10 cellular contexts compared by ENCODE assay signal in the genomic region with DNA sequence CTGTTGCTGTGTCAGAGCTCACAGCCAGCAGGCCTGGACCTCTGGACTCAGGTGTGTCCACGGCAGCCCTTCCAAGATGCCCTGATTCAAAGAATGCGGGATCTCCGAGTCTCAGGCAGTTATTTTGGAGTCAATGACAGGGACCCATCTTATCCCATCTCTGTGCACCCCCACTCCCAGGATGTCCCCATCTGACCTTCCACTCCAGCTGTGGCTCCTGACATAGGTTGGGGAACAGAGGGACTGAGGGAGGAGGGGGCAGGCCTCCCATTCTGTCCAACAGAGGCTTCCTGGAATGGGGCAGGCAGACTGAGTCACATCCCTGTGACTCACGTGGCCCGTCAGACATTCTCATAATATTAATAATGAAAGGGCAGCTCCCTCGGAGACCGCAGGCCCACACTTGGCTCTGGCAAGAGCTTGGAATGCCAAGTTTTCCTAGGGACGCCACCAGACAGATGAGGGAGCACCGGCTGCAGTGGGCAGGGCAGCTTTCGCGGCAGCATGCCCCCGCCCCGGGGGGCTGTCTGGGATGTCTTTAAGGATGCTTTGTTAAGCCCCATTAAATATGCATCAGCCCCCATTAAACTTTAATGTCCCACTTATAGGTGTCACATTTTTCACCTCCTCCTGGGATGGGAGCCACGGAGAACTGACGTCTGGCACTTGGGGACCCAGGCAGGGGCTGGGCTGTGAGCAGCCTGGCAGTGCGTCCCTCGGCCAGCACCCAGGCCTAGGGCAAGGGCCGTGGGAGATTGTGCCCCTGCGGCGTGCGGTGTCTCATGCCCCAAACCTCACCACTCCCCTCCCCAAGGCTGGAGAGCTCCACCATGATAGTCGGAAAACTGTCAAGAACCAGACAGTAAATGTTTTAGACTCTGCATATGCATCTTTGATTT. TPM values are rescaled to one million over a fixed set of nuclear protein-coding genes. Genes with fewer than 3 reads are reported as not detected.
DNase-seq lines count a peak whose midpoint lies in the region; ATAC-seq, FAIRE-seq and TF ChIP-seq lines count a peak whose summit lies in the region.
"Had no signal": no experiment of that assay in that cellular context is flagged by ENCODE, and none has a peak within 500 bp of the region (broad histone marks: within the 10 kb centered on the region; RNA-seq: fewer than 3 reads in every experiment).

No MANE protein-coding gene starts in this region.

- peak; percentile 91 for DNase-seq in A172 (ENCODE audit: low spot score)
- DNase-seq in HS-27A (ENCODE audit: low read depth) = peak; percentile 95
- peak; percentile 40 to 66 (median 61) for DNase-seq in K562 (ENCODE audit: extremely low read depth in 1 of 4, low spot score in 3 of 4)
- DNase-seq in keratinocyte (ENCODE audit: low read depth, low spot score) = peak; percentile 75
- no peak for DNase-seq in activated T-cell treated with anti-CD3 and anti-CD28 coated beads, Interleukin-2, amount 50 U/mL, for 4 hours
- no peak for DNase-seq in NCI-H524 (lab: John Stamatoyannopoulos, UW)
- DNase-seq in activated T-cell treated with anti-CD3 and anti-CD28 coated beads, Interleukin-2, amount 50 U/mL, for 48 hours = no peak
- DNase-seq: NCI-H2081 had no signal

- TF ChIP-seq POLR2A in K562 (conservative IDR thresholded peaks at IDR 0.05) = no peak

- peaks cover 14% of the 10 kb centered on the region for H3K9me3 ChIP-seq in K562 (replicated peaks; ENCODE audit: control insufficient read depth, insufficient read depth, low read depth, low read length)
- no peaks in the 10 kb centered on the region for H3K9me3 ChIP-seq in keratinocyte (ENCODE audit: control insufficient read depth, low read depth, low read length)

- WGBS in K562 (ENCODE audit: insufficient coverage, low coverage, missing lambda C conversion rate) = 2% methylated on average over 22 of the region's 22 CpGs

- no peaks in the 10 kb centered on the region for H3K9me3 Mint-ChIP-seq in activated T-cell treated with anti-CD3 and anti-CD28 coated beads, Interleukin-2, amount 50 U/mL, for 4 hours

- no peak overlapping the region for H3K4me3 Mint-ChIP-seq in activated T-cell treated with anti-CD3 and anti-CD28 coated beads, Interleukin-2, amount 50 U/mL, for 4 hours
- H3K4me3 Mint-ChIP-seq: CD14-positive monocyte had no signal

- H3K36me3 Mint-ChIP-seq in activated T-cell treated with anti-CD3 and anti-CD28 coated beads, Interleukin-2, amount 50 U/mL, for 4 hours (ENCODE audit: insufficient read depth) = no peaks in the 10 kb centered on the region
- H3K36me3 Mint-ChIP-seq: CD14-positive monocyte had no signal

- no TSS peak for BruUV-seq in K562 (replicated peaks; lab: Mats Ljungman, UMichigan)

- peak overlapping the region in 1 of 2 experiments; percentile 12; a peak in 1 of 4 replicates for H3K9ac ChIP-seq in K562 (ENCODE audit: insufficient read depth in 1 of 2, low read depth in 2 of 2, low read length in 2 of 2)
- no peak overlapping the region for H3K9ac ChIP-seq in keratinocyte (ENCODE audit: control insufficient read depth, extremely low read depth, insufficient read depth, low read length)

- no peaks in the 10 kb centered on the region for H3K36me3 ChIP-seq in K562 (ENCODE audit: control insufficient read depth, insufficient read depth, low read length)
- H3K36me3 ChIP-seq in keratinocyte (ENCODE audit: control insufficient read depth in 2 of 2, extremely low read depth in 1 of 2, insufficient read depth in 2 of 2, low read length in 2 of 2) = no peaks in the 10 kb centered on the region

- POLR2A ChIA-PET in K562 (lab: Yijun Ruan, JAX) = interaction anchor here (0.5 to 3.2 kb wide), 11 partner anchors 8 to 84 kb away, joined by 3 to 23 read pairs (median 4); no protein-coding TSS in a partner anchor

- H4K20me1 ChIP-seq in K562 (replicated peaks; ENCODE audit: control insufficient read depth, insufficient read depth, low read length) (no peaks in the 10 kb centered on the region), keratinocyte (ENCODE audit: control insufficient read depth, extremely low read depth, insufficient read depth, low read length) (peaks cover 2% of the 10 kb centered on the region)

- FAIRE-seq in K562 (lab: Jason Lieb, UNC) (no peak), keratinocyte (lab: Jason Lieb, UNC) (no peak)

- intact Hi-C loops in K562 (cut with micrococcal nuclease) = no loop called here

- dilution Hi-C loops in keratinocyte (cut with MboI; ENCODE audit: extremely low pct_ligation_motif_present, low sequenced_read_pairs) = no loop called here

- H3K4me2 ChIP-seq in K562 (ENCODE audit: insufficient read depth, low read length) (no peak overlapping the region), keratinocyte (ENCODE audit: control insufficient read depth, extremely low read depth, insufficient read depth, low read depth, low read length) (peak overlapping the region; percentile 64)

- no peaks in the 10 kb centered on the region for H3K79me2 ChIP-seq in K562 (ENCODE audit: control insufficient read depth, insufficient read depth, low read length)
- no peaks in the 10 kb centered on the region for H3K79me2 ChIP-seq in keratinocyte (ENCODE audit: control insufficient read depth, insufficient read depth, low read length)

- H3K27ac ChIP-seq in K562 (ENCODE audit: extremely low read depth, low read depth, low read length) (no peak overlapping the region), keratinocyte (ENCODE audit: control insufficient read depth, insufficient read depth, low read length) (peak overlapping the region; percentile 36)

- no peak for TF ChIP-seq RAD21 in K562 (CRISPR knock-in tag; conservative IDR thresholded peaks at IDR 0.05 in 1 of 2, IDR thresholded peaks at IDR 0.05 in 1 of 2)

- CTCF ChIA-PET in K562 (lab: Yijun Ruan, JAX; ENCODE audit: low intra/inter-chr PET ratio) = no interaction called here

- ATAC-seq in K562 (peak; percentile 12), GM18907 (IDR thresholded peaks at IDR 0.05; ENCODE audit: unreplicated experiment) (no peak)
- no peak for ATAC-seq in activated T-cell treated with anti-CD3 and anti-CD28 coated beads, Interleukin-2, amount 50 U/mL, for 4 hours

- no peak overlapping the region for H2AFZ ChIP-seq in K562 (ENCODE audit: low read depth, low read length)
- no peak overlapping the region for H2AFZ ChIP-seq in keratinocyte (ENCODE audit: control insufficient read depth, low read length)

- no peak for TF ChIP-seq EP300 in K562 (IDR thresholded peaks at IDR 0.05; ENCODE audit: low read length)

- H3K4me1 ChIP-seq in K562 (replicated peaks in 1 of 2; ENCODE audit: control insufficient read depth in 2 of 2, insufficient read depth in 2 of 2, low read length in 2 of 2) (peaks cover 0 to 9% of the 10 kb centered on the region in 2 experiments; a peak in 1 of 5 replicates), keratinocyte (ENCODE audit: control insufficient read depth, extremely low read depth, insufficient read depth, low read length) (peaks cover 19% of the 10 kb centered on the region)

- H3K4me3 ChIP-seq in K562 (no peak overlapping the region), keratinocyte (ENCODE audit: control insufficient read depth in 2 of 3, extremely low read depth in 1 of 3, insufficient read depth in 2 of 3, low read depth in 1 of 3, low read length in 3 of 3) (peak overlapping the region in 1 of 3 experiments; percentile 34)

- H3K9me1 ChIP-seq in K562 (ENCODE audit: control insufficient read depth, insufficient read depth, low read length) (no peaks in the 10 kb centered on the region), keratinocyte (ENCODE audit: control insufficient read depth, extremely low read depth, insufficient read depth, low read length) (peaks cover 3% of the 10 kb centered on the region)

- in situ Hi-C loops in K562 (cut with MboI) = no loop called here

- peaks cover 5% of the 10 kb centered on the region for H3K27me3 Mint-ChIP-seq in activated T-cell treated with anti-CD3 and anti-CD28 coated beads, Interleukin-2, amount 50 U/mL, for 4 hours (ENCODE audit: low read depth)

- no peaks in the 10 kb centered on the region for H3K4me1 Mint-ChIP-seq in activated T-cell treated with anti-CD3 and anti-CD28 coated beads, Interleukin-2, amount 50 U/mL, for 4 hours (ENCODE audit: low read depth)

- TF ChIP-seq CTCF in K562 (IDR thresholded peaks at IDR 0.05 in 2 of 3, conservative IDR thresholded peaks at IDR 0.05 in 1 of 3; ENCODE audit: insufficient read depth in 2 of 3, low read depth in 1 of 3, low read length in 3 of 3) = no peak
- peak in 1 of 3 experiments; percentile 3 for TF ChIP-seq CTCF in keratinocyte (optimal IDR thresholded peaks at IDR 0.05 in 1 of 3, IDR thresholded peaks at IDR 0.05 in 1 of 3, conservative IDR thresholded peaks at IDR 0.05 in 1 of 3; ENCODE audit: extremely low read depth in 1 of 3, insufficient read depth in 2 of 3, low read length in 3 of 3)

- H3K27me3 ChIP-seq in K562 (ENCODE audit: control insufficient read depth in 2 of 2, insufficient read depth in 2 of 2, low read length in 2 of 2) (peaks cover 62 to 76% of the 10 kb centered on the region in 2 experiments), keratinocyte (ENCODE audit: control insufficient read depth, extremely low read depth, insufficient read depth, low read length) (peaks cover 8% of the 10 kb centered on the region)

RNA-seq across cellular contexts. Expression of gene FIBCD1, which starts 23.6 kb away (rescaled TPM):
- total RNA-seq in A172 (2014; rRNA removed; shearing (Covaris generic)) = 1.6 and 2.6 TPM in 2 replicates
- 0.21 TPM in 1 of 2 replicates, not detected in the other for total RNA-seq in K562 (2011; cell fraction: chromatin; rRNA removed; ENCODE audit: low replicate concordance)
- not detected in 2 replicates for total RNA-seq in K562 (2011; cell fraction: nucleolus; rRNA removed)
- not detected in 2 replicates for total RNA-seq in K562 (2011; cell fraction: nucleoplasm; rRNA removed)
- 1.00 and 2.1 TPM in 2 replicates for total RNA-seq in K562 (2014; rRNA removed)
- total RNA-seq in K562 (2014; rRNA removed; fragmentation: Illumina TruSeq; extraction: Trizol) = 0.95 TPM in 1 of 2 replicates, not detected in the other
- total RNA-seq in K562 (2015; rRNA removed; fragmentation: Illumina TruSeq; extraction: Trizol) = not detected in 2 replicates
- total RNA-seq in K562 (2021) = 0.71 and 1.5 TPM in 2 replicates
- polyA plus RNA-seq in K562 (2011; rRNA removed) = 0.79 and 1.2 TPM in 2 replicates
- polyA plus RNA-seq in K562 (2011; cell fraction: cytosol; rRNA removed) = 2.1 and 3.8 TPM in 2 replicates
- polyA plus RNA-seq in K562 (2011; cell fraction: nucleus; rRNA removed) = 1.2 TPM in 2 replicates
- polyA plus RNA-seq in K562 (2012) = 0.91 and 1.3 TPM in 2 replicates
- polyA plus RNA-seq in K562 (2014; fragmentation: Illumina TruSeq; extraction: Trizol) = not detected in 2 replicates
- polyA plus RNA-seq in K562 (2014; fragmentation: Nextera tagmentation; extraction: Ambion mirVana) = not detected
- 0.53 and 2.7 TPM in 2 replicates for polyA plus RNA-seq in K562 (2014; rRNA removed)
- not detected in 2 replicates for polyA minus RNA-seq in K562 (2011; rRNA and poly(A)+ RNA removed)
- not detected in 2 replicates for polyA minus RNA-seq in K562 (2011; cell fraction: cytosol; rRNA and poly(A)+ RNA removed)
- 0.67 TPM in 1 of 2 replicates, not detected in the other for polyA minus RNA-seq in K562 (2011; cell fraction: nucleus; rRNA and poly(A)+ RNA removed)
- 0.79 to 1.3 TPM (median 0.94 TPM) in 3 replicates for polyA plus RNA-seq in keratinocyte
- not detected for polyA plus RNA-seq in keratinocyte (2011; ENCODE audit: low read depth)
- 0.72 and 1.8 TPM in 2 replicates for polyA plus RNA-seq in keratinocyte (2011; cell fraction: cytosol; rRNA removed)
- polyA plus RNA-seq in keratinocyte (2011; cell fraction: nucleus; rRNA removed) = 2.0 and 3.2 TPM in 2 replicates
- polyA plus RNA-seq in keratinocyte (2012; ENCODE audit: low replicate concordance) = 0.76 and 2.6 TPM in 2 replicates
- 0.23 to 0.72 TPM (median 0.48 TPM) in 3 replicates for polyA minus RNA-seq in keratinocyte
- 2.9 TPM for polyA minus RNA-seq in keratinocyte (2011; cell fraction: cytosol; rRNA and poly(A)+ RNA removed)
- polyA minus RNA-seq in keratinocyte (2011; cell fraction: nucleus; rRNA and poly(A)+ RNA removed) = 1.4 and 3.2 TPM in 2 replicates
- total RNA-seq in activated T-cell treated with anti-CD3 and anti-CD28 coated beads, Interleukin-2, amount 50 U/mL, for 4 hours = not detected
- polyA plus RNA-seq: CD14-positive monocyte had no signal

RNA-seq across cellular contexts. Expression of gene LAMC3, which starts 46.3 kb away (rescaled TPM):
- total RNA-seq in A172 (2014; rRNA removed; shearing (Covaris generic)) = 1.0 and 1.4 TPM in 2 replicates
- total RNA-seq in K562 (2011; cell fraction: chromatin; rRNA removed; ENCODE audit: low replicate concordance) = 0.69 TPM in 1 of 2 replicates, not detected in the other
- total RNA-seq in K562 (2011; cell fraction: nucleolus; rRNA removed) = 0.26 and 0.33 TPM in 2 replicates
- total RNA-seq in K562 (2011; cell fraction: nucleoplasm; rRNA removed) = 0.22 TPM in 1 of 2 replicates, not detected in the other
- total RNA-seq in K562 (2014; rRNA removed) (not detected in 2 replicates), K562 (2014; rRNA removed; fragmentation: Illumina TruSeq; extraction: Trizol) (not detected in 2 replicates), K562 (2015; rRNA removed; fragmentation: Illumina TruSeq; extraction: Trizol) (not detected in 2 replicates), K562 (2021) (0.09 TPM in 1 of 2 replicates, not detected in the other)
- polyA plus RNA-seq in K562 (2011; rRNA removed) (0.05 and 0.10 TPM in 2 replicates), K562 (2014; fragmentation: Illumina TruSeq; extraction: Trizol) (not detected in 2 replicates), K562 (2014; fragmentation: Nextera tagmentation; extraction: Ambion mirVana) (not detected), K562 (2014; rRNA removed) (not detected in 2 replicates), keratinocyte (not detected in 3 replicates)
- 0.03 and 0.66 TPM in 2 replicates for polyA plus RNA-seq in K562 (2011; cell fraction: cytosol; rRNA removed)
- 0.04 and 0.20 TPM in 2 replicates for polyA plus RNA-seq in K562 (2011; cell fraction: nucleus; rRNA removed)
- 0.03 and 0.07 TPM in 2 replicates for polyA plus RNA-seq in K562 (2012)
- polyA minus RNA-seq in K562 (2011; rRNA and poly(A)+ RNA removed) = not detected in 2 replicates
- polyA minus RNA-seq in K562 (2011; cell fraction: cytosol; rRNA and poly(A)+ RNA removed) = not detected in 2 replicates
- 0.27 TPM in 1 of 2 replicates, not detected in the other for polyA minus RNA-seq in K562 (2011; cell fraction: nucleus; rRNA and poly(A)+ RNA removed)
- polyA plus RNA-seq in keratinocyte (2011; ENCODE audit: low read depth) = not detected
- not detected in 2 replicates for polyA plus RNA-seq in keratinocyte (2011; cell fraction: cytosol; rRNA removed)
- 0.03 TPM in 1 of 2 replicates, not detected in the other for polyA plus RNA-seq in keratinocyte (2011; cell fraction: nucleus; rRNA removed)
- not detected in 2 replicates for polyA plus RNA-seq in keratinocyte (2012; ENCODE audit: low replicate concordance)
- not detected in 3 replicates for polyA minus RNA-seq in keratinocyte
- not detected for polyA minus RNA-seq in keratinocyte (2011; cell fraction: cytosol; rRNA and poly(A)+ RNA removed)
- polyA minus RNA-seq in keratinocyte (2011; cell fraction: nucleus; rRNA and poly(A)+ RNA removed) = not detected in 2 replicates
- total RNA-seq in activated T-cell treated with anti-CD3 and anti-CD28 coated beads, Interleukin-2, amount 50 U/mL, for 4 hours = under 1 TPM; 0.05 to 0.71 (median 0.41) TPM
- polyA plus RNA-seq: CD14-positive monocyte had no signal

Comparison
In these comparisons a context has a peak if more than half of its experiments do, and no peak if none do; other contexts are left out.
1. DNase-seq: peak in A172 (single experiment), HS-27A (single experiment), K562 (4 of 4) and keratinocyte (single experiment); none in activated T-cell treated with anti-CD3 and anti-CD28 coated beads, Interleukin-2, amount 50 U/mL, for 4 hours (single experiment), NCI-H524 (0 of 2) and activated T-cell treated with anti-CD3 and anti-CD28 coated beads, Interleukin-2, amount 50 U/mL, for 48 hours (0 of 2).